In genomic region chr12:104213952-104214351, GRCh38 we compare ENCODE assay signal across 11 cellular contexts. TPM values are rescaled to one million over a fixed set of nuclear protein-coding genes. Genes with fewer than 3 reads are reported as not detected.
A peak's percentile ranks its signal among the peaks of the same experiment; 100 is the strongest.
DNase-seq lines count a peak whose midpoint lies in the region; ATAC-seq and TF ChIP-seq lines count a peak whose summit lies in the region.
"Had no signal": no experiment of that assay in that cellular context is flagged by ENCODE, and none has a peak within 500 bp of the region (broad histone marks: within the 10 kb centered on the region; RNA-seq: fewer than 3 reads in every experiment).

No MANE protein-coding gene starts in this region.

- no peak overlapping the region for H3K27ac ChIP-seq in osteoblast (ENCODE audit: low read depth, low read length)
- no peak overlapping the region for H3K27ac ChIP-seq in right atrium auricular region

- H3K27me3 ChIP-seq in osteoblast (ENCODE audit: insufficient read depth, low read length) (no peaks in the 10 kb centered on the region), right atrium auricular region (no peaks in the 10 kb centered on the region)

- no peak overlapping the region for H3K4me2 ChIP-seq in osteoblast (ENCODE audit: insufficient read depth, low read length)

- H3K36me3 ChIP-seq in osteoblast (ENCODE audit: insufficient read depth, low read length) (no peaks in the 10 kb centered on the region), right atrium auricular region (no peaks in the 10 kb centered on the region)

- no peaks in the 10 kb centered on the region for H4K20me1 ChIP-seq in osteoblast (ENCODE audit: insufficient read depth, low read length)

- TF ChIP-seq CTCF in osteoblast (IDR thresholded peaks at IDR 0.05; ENCODE audit: extremely low read depth, low read depth, low read length) (no peak), right atrium auricular region (IDR thresholded peaks at IDR 0.05) (no peak)

- in situ Hi-C loops in T47D (cut with HindIII; ENCODE audit: low pct_unique_long_range_greater_than_20kb, low sequenced_read_pairs): no loop called here

- DNase-seq in DMS53 (lab: John Stamatoyannopoulos, UW): peak; percentile 79
- peak; percentile 57 for DNase-seq in NCI-H2029 treated with DMSO at 0.1 percent for 48 hours (lab: John Stamatoyannopoulos, UW)
- peak; percentile 78 to 88 for DNase-seq in T47D (ENCODE audit: low read depth in 1 of 2, low spot score in 1 of 2)
- DNase-seq in osteoblast (ENCODE audit: insufficient read length, low spot score, missing footprints): peak; percentile 34
- no peak for DNase-seq in DMS79 (lab: John Stamatoyannopoulos, UW)
- no peak for DNase-seq in right atrium auricular region (ENCODE audit: low spot score)
- no peak for DNase-seq in NCI-H1930 (lab: John Stamatoyannopoulos, UW)
- DNase-seq: naive B cell; NCI-H1417 treated with DMSO at 0.1 percent for 48 hours; stimulated activated CD4-positive, alpha-beta T cell treated with anti-CD3 and anti-CD28 coated beads, Interleukin-12 subunit alpha, Interleukin-12 subunit beta, amount 100 ng/mL, for 4 hours had no signal

- no peak overlapping the region for H3K4me3 ChIP-seq in osteoblast (ENCODE audit: insufficient read depth, low read length)
- no peak overlapping the region for H3K4me3 ChIP-seq in right atrium auricular region

- no peak for ATAC-seq in GM19328 (IDR thresholded peaks at IDR 0.05; ENCODE audit: unreplicated experiment)

- H2AFZ ChIP-seq in osteoblast (ENCODE audit: low read length): peak overlapping the region; percentile 57

- peaks cover 16% of the 10 kb centered on the region for H3K4me1 ChIP-seq in osteoblast (ENCODE audit: insufficient read depth, low read length)
- H3K4me1 ChIP-seq in right atrium auricular region: peaks cover 0 to 20% of the 10 kb centered on the region in 2 donors

- H3K79me2 ChIP-seq in osteoblast (ENCODE audit: insufficient read depth, low read length): peaks cover 2% of the 10 kb centered on the region

- H3K9me3 ChIP-seq in osteoblast (ENCODE audit: low read depth, low read length): no peaks in the 10 kb centered on the region
- no peaks in the 10 kb centered on the region for H3K9me3 ChIP-seq in right atrium auricular region

RNA-seq across cellular contexts. Expression of gene TXNRD1, which starts 1.6 kb away (rescaled TPM):
- 323 and 502 TPM in 2 replicates for total RNA-seq in osteoblast
- total RNA-seq in right atrium auricular region: 100 to 1,000 TPM; 191 to 286 TPM

Comparison
In these comparisons a context has a peak if more than half of its experiments do, and no peak if none do; other contexts are left out.
1. DNase-seq: peak in DMS53 (single experiment), NCI-H2029 treated with DMSO at 0.1 percent for 48 hours (single experiment), T47D (2 of 2) and osteoblast (single experiment); none in DMS79 (single experiment), right atrium auricular region (single experiment) and NCI-H1930 (0 of 2).